Comparison of ENCODE assay signal across 23 cellular contexts in genomic region chr15:73784299-73784698, GRCh38. TPM values are rescaled to one million over a fixed set of nuclear protein-coding genes. Genes with fewer than 3 reads are reported as not detected.
DNase-seq lines count a peak whose midpoint lies in the region; TF ChIP-seq lines count a peak whose summit lies in the region.
"Had no signal": no experiment of that assay in that cellular context is flagged by ENCODE, and none has a peak within 500 bp of the region (broad histone marks: within the 10 kb centered on the region; RNA-seq: fewer than 3 reads in every experiment).

No MANE protein-coding gene starts in this region.

- DNase-seq in NCI-H1436 (lab: John Stamatoyannopoulos, UW) = peak; percentile 7
- no peak for DNase-seq in NCI-H1436 treated with DMSO at 0.1 percent for 48 hours (lab: John Stamatoyannopoulos, UW)
- DNase-seq in NCI-H1105 (lab: John Stamatoyannopoulos, UW) = peak; percentile 6
- DNase-seq in RPMI7951 (ENCODE audit: low read depth) = peak; percentile 65
- DNase-seq in medulla oblongata (ENCODE audit: extremely low spot score) = peak; percentile 51
- DNase-seq in iPS-NIHi7 (ENCODE audit: extremely low spot score) = no peak
- DNase-seq in GM13977 (ENCODE audit: low spot score) = no peak
- DNase-seq in stimulated activated CD4-positive, alpha-beta T cell treated with anti-CD3 and anti-CD28 coated beads, Interleukin-1b, Interleukin-23, amount 100 ng/mL, for 48 hours = no peak
- DNase-seq: 8988T; BE2C; Caco-2; CD4-positive, CD25-positive, alpha-beta regulatory T cell; DMS153; HFFc6; KG1; NCI-H1694; NCI-H345; NCI-H526 treated with DMSO at 0.1 percent for 48 hours; NK-92 treated with Interleukin-12 subunit alpha and Interleukin-12 subunit beta, amount 100 ng/mL, for 24 hours; OCI-M1; SHP77 had no signal

- in situ Hi-C loops in GM13977 (cut with MboI; ENCODE audit: low pct_unique_long_range_greater_than_20kb, low sequenced_read_pairs, unreplicated experiment) = no loop called here

- no peak for TF ChIP-seq CTCF in GM13977 (IDR thresholded peaks at IDR 0.05; ENCODE audit: extremely low read depth, insufficient read depth, missing control alignments)

RNA-seq across cellular contexts. Expression of gene INSYN1, which starts 31.1 kb away (rescaled TPM):
- not detected in 2 replicates for total RNA-seq in RPMI7951 (2014; rRNA removed; shearing (Covaris generic))
- total RNA-seq: CD4-positive, CD25-positive, alpha-beta regulatory T cell; HT-29; T-helper 1 cell treated with Interleukin-12 subunit alpha and Interleukin-12 subunit beta and Interleukin-4 antibody, amounts not matched to agents 30 ng/mL and 1 ng/mL, for 36 hours had no signal

Comparison
In these comparisons a context has a peak if more than half of its experiments do, and no peak if none do; other contexts are left out.
1. DNase-seq: peak in NCI-H1436 (single experiment), NCI-H1105 (single experiment), RPMI7951 (single experiment) and medulla oblongata (single experiment); none in NCI-H1436 treated with DMSO at 0.1 percent for 48 hours (single experiment), iPS-NIHi7 (single experiment), GM13977 (single experiment) and stimulated activated CD4-positive, alpha-beta T cell treated with anti-CD3 and anti-CD28 coated beads, Interleukin-1b, Interleukin-23, amount 100 ng/mL, for 48 hours (single experiment).